In the genomic region with DNA sequence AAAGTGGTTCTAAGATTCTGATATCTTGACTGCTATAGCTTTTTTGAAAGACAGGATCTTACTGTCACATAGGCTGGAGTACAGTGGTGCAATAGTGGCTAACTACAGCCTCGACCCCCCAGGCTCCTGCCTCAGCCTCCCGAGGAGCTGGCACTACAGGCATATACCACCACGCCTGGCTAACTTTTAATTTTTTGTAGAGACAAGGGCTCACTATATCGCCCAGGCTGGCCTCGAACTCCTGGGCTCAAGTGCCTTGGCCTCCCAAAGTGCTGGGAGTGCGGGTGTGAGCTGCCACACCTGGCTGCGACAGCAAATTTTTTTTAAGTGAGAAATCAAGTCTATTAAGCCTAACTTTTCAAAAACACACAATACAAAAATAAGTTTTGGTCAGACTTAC, we compare ENCODE assay signal across 18 cellular contexts.
A peak's percentile ranks its signal among the peaks of the same experiment; 100 is the strongest.
DNase-seq lines count a peak whose midpoint lies in the region; ATAC-seq, FAIRE-seq and TF ChIP-seq lines count a peak whose summit lies in the region.
"Had no signal": no experiment of that assay in that cellular context is flagged by ENCODE, and none has a peak within 500 bp of the region (broad histone marks: within the 10 kb centered on the region; RNA-seq: fewer than 3 reads in every experiment).

No MANE protein-coding gene starts in this region.

- H3K79me2 ChIP-seq in HepG2 (ENCODE audit: insufficient read depth, low read length), result peaks cover 88% of the 10 kb centered on the region

- TF ChIP-seq POLR2A in HepG2 (IDR thresholded peaks at IDR 0.05; ENCODE audit: insufficient read depth in 1 of 2, low read depth in 2 of 2, low read length in 2 of 2), result no peak

- peak overlapping the region; percentile 35 for H3K27ac ChIP-seq in HepG2 (ENCODE audit: extremely low read length, insufficient read depth, low read length)
- H3K27ac ChIP-seq: parathyroid adenoma had no signal

- H3K4me1 Mint-ChIP-seq in Caco-2 (ENCODE audit: low read depth, unreplicated experiment), result peaks cover 53% of the 10 kb centered on the region
- H3K4me1 Mint-ChIP-seq in T-cell, result peaks cover 57 to 65% (median 57%) of the 10 kb centered on the region in 3 donors
- H3K4me1 Mint-ChIP-seq in stimulated activated effector memory CD8-positive, alpha-beta T cell treated with anti-CD3 and anti-CD28 coated beads, Interleukin-12 subunit alpha, Interleukin-12 subunit beta, amount 100 ng/mL, for 72 hours, result peaks cover 48% of the 10 kb centered on the region

- POLR2A ChIA-PET in Caco-2 (lab: Charles Lee), result no interaction called here
- POLR2A ChIA-PET in T-cell (lab: Charles Lee), result interaction anchor here in 1 of 2 donors (0.6 kb wide), 1 partner anchor 1155 kb away, joined by 4 read pairs; no protein-coding TSS in a partner anchor
- POLR2A ChIA-PET in HepG2 (lab: Yijun Ruan, JAX), result no interaction called here

- H3K27ac Mint-ChIP-seq in Caco-2 (ENCODE audit: unreplicated experiment), result peak overlapping the region; percentile 93
- H3K27ac Mint-ChIP-seq in T-cell, result peak overlapping the region; percentile 19 to 97
- peak overlapping the region; percentile 89 for H3K27ac Mint-ChIP-seq in stimulated activated effector memory CD8-positive, alpha-beta T cell treated with anti-CD3 and anti-CD28 coated beads, Interleukin-12 subunit alpha, Interleukin-12 subunit beta, amount 100 ng/mL, for 72 hours

- in situ Hi-C loops in HepG2 (cut with HindIII; ENCODE audit: extremely low pct_ligation_motif_present, low pct_unique_long_range_greater_than_20kb), result no loop called here

- peak in 1 of 2 experiments; percentile 32 for DNase-seq in Caco-2
- DNase-seq in T-cell, result no peak
- DNase-seq in HepG2 (ENCODE audit: low spot score), result no peak
- DNase-seq in stimulated activated effector memory CD8-positive, alpha-beta T cell treated with anti-CD3 and anti-CD28 coated beads, Interleukin-12 subunit alpha, Interleukin-12 subunit beta, amount 100 ng/mL, for 72 hours (ENCODE audit: low spot score in 2 of 2), result no peak
- no peak for DNase-seq in NCI-H226
- DNase-seq in glomerular visceral epithelial cell (ENCODE audit: extremely low spot score), result no peak
- DNase-seq: activated CD4-positive, alpha-beta T cell treated with anti-CD3 and anti-CD28 coated beads for 1 hour; activated gamma-delta T cell; AML-193; midbrain; NCI-H1417 treated with DMSO at 0.1 percent for 48 hours; NCI-H774; PC-3; T-helper 9 cell had no signal

- H3K9ac ChIP-seq in HepG2 (ENCODE audit: insufficient read depth, low read depth, low read length), result no peak overlapping the region
- H3K9ac ChIP-seq: parathyroid adenoma had no signal

- H3K4me3 Mint-ChIP-seq in Caco-2 (ENCODE audit: unreplicated experiment) (no peak overlapping the region), T-cell (peak overlapping the region in 1 of 3 donors; percentile 45)
- no peak overlapping the region for H3K4me3 Mint-ChIP-seq in stimulated activated effector memory CD8-positive, alpha-beta T cell treated with anti-CD3 and anti-CD28 coated beads, Interleukin-12 subunit alpha, Interleukin-12 subunit beta, amount 100 ng/mL, for 72 hours

- peaks cover 9% of the 10 kb centered on the region; the same call in 1 of the 2 replicates for H3K36me3 ChIP-seq in Caco-2 (ENCODE audit: control insufficient read depth, insufficient read depth, low read length)
- H3K36me3 ChIP-seq in HepG2 (replicated peaks in 1 of 2; ENCODE audit: control insufficient read depth in 1 of 2, insufficient read depth in 2 of 2, low read length in 2 of 2), result peaks cover 0 to 9% of the 10 kb centered on the region in 2 experiments; a peak in 2 of 5 replicates

- ATAC-seq in T-cell (replicated peaks in 1 of 4) (no peak), HepG2 (no peak), GM21717 (IDR thresholded peaks at IDR 0.05; ENCODE audit: unreplicated experiment) (no peak)
- no peak for ATAC-seq in stimulated activated effector memory CD8-positive, alpha-beta T cell treated with anti-CD3 and anti-CD28 coated beads, Interleukin-12 subunit alpha, Interleukin-12 subunit beta, amount 100 ng/mL, for 72 hours
- ATAC-seq: PC-3 had no signal

- peaks cover 25% of the 10 kb centered on the region for H3K36me3 Mint-ChIP-seq in Caco-2 (ENCODE audit: insufficient read depth, unreplicated experiment)
- peaks cover 1% of the 10 kb centered on the region for H3K36me3 Mint-ChIP-seq in T-cell
- peaks cover 4% of the 10 kb centered on the region for H3K36me3 Mint-ChIP-seq in stimulated activated effector memory CD8-positive, alpha-beta T cell treated with anti-CD3 and anti-CD28 coated beads, Interleukin-12 subunit alpha, Interleukin-12 subunit beta, amount 100 ng/mL, for 72 hours

- no TSS peak for BruUV-seq in Caco-2 (replicated peaks; lab: Mats Ljungman, UMichigan)
- no TSS peak for BruUV-seq in HepG2 (replicated peaks; lab: Mats Ljungman, UMichigan)

- H3K4me3 ChIP-seq in Caco-2 (ENCODE audit: low read depth, low read length) (no peak overlapping the region), HepG2 (replicated peaks in 1 of 3; ENCODE audit: insufficient read depth in 1 of 3, low read depth in 2 of 3, low read length in 3 of 3) (no peak overlapping the region)

- H3K9me3 Mint-ChIP-seq in Caco-2 (ENCODE audit: unreplicated experiment), result no peaks in the 10 kb centered on the region
- H3K9me3 Mint-ChIP-seq in T-cell, result no peaks in the 10 kb centered on the region
- H3K9me3 Mint-ChIP-seq in stimulated activated effector memory CD8-positive, alpha-beta T cell treated with anti-CD3 and anti-CD28 coated beads, Interleukin-12 subunit alpha, Interleukin-12 subunit beta, amount 100 ng/mL, for 72 hours, result no peaks in the 10 kb centered on the region

- H3K9me3 ChIP-seq in Caco-2 (no peaks in the 10 kb centered on the region), HepG2 (ENCODE audit: low read length) (no peaks in the 10 kb centered on the region)

- H3K27me3 Mint-ChIP-seq in Caco-2 (ENCODE audit: insufficient read depth, unreplicated experiment) (no peaks in the 10 kb centered on the region), T-cell (no peaks in the 10 kb centered on the region)

- H3K27me3 ChIP-seq in Caco-2 (replicated peaks; ENCODE audit: control insufficient read depth, insufficient read depth, low read length), result no peaks in the 10 kb centered on the region
- H3K27me3 ChIP-seq in HepG2 (ENCODE audit: control insufficient read depth in 1 of 2, insufficient read depth in 2 of 2, low read length in 2 of 2), result no peaks in the 10 kb centered on the region

- no peak overlapping the region for H3K4me2 ChIP-seq in HepG2 (ENCODE audit: low read depth, low read length)

- H4K20me1 ChIP-seq in HepG2 (ENCODE audit: insufficient read depth, low read length), result peaks cover 61% of the 10 kb centered on the region

- 95% methylated on average over 7 of the region's 7 CpGs for WGBS in HepG2 (ENCODE audit: low lambda C conversion rate)

- FAIRE-seq in HepG2 (lab: Jason Lieb, UNC), result no peak
- FAIRE-seq: colon, HTR-8/SVneo had no signal

- TF ChIP-seq CTCF in Caco-2 (IDR thresholded peaks at IDR 0.05; ENCODE audit: insufficient read depth in 1 of 2, low read depth in 1 of 2, low read length in 1 of 2, severe bottlenecking in 1 of 2, unreplicated experiment in 1 of 2) (no peak), HepG2 (CRISPR knock-in tag; IDR thresholded peaks at IDR 0.05) (no peak)

- CTCF ChIA-PET in Caco-2 (lab: Charles Lee), result no interaction called here
- CTCF ChIA-PET in T-cell (lab: Charles Lee), result no interaction called here
- CTCF ChIA-PET in HepG2 (lab: Yijun Ruan, JAX; ENCODE audit: low intra/inter-chr PET ratio, low total read pairs), result no interaction called here

- H2AFZ ChIP-seq in HepG2 (ENCODE audit: low read length), result no peak overlapping the region
- H2AFZ ChIP-seq: parathyroid adenoma had no signal

- intact Hi-C loops in Caco-2 (cut with micrococcal nuclease; ENCODE audit: unreplicated experiment) (loop anchor here (5.0 kb wide), 1 partner anchor 104 kb away; no protein-coding TSS in a partner anchor), HepG2 (cut with micrococcal nuclease; ENCODE audit: unreplicated experiment) (no loop called here)

- no peak for TF ChIP-seq RAD21 in HepG2 (CRISPR knock-in tag; IDR thresholded peaks at IDR 0.05)

- H3K4me1 ChIP-seq in Caco-2 (peaks cover 72% of the 10 kb centered on the region), HepG2 (ENCODE audit: insufficient read depth, low read length) (peaks cover 87% of the 10 kb centered on the region)

- no peak for TF ChIP-seq EP300 in HepG2 (IDR thresholded peaks at IDR 0.05; ENCODE audit: low read depth in 2 of 2, low read length in 2 of 2)
- TF ChIP-seq EP300 in HepG2 (CRISPR knock-in tag; IDR thresholded peaks at IDR 0.05; ENCODE audit: borderline replicate concordance), result no peak

TF ChIP-seq in HepG2, 621 proteins besides CTCF, POLR2A, EP300 and RAD21:
- TF ChIP-seq ASH2L (IDR thresholded peaks at IDR 0.05; ENCODE audit: insufficient read length, low read depth, low read length) (peak; percentile 10), NCOR1 (IDR thresholded peaks at IDR 0.05; ENCODE audit: borderline replicate concordance, low read length) (no peak), IRX3 (CRISPR knock-in tag; IDR thresholded peaks at IDR 0.05; ENCODE audit: borderline replicate concordance, low read depth) (no peak), BORCS8-MEF2B (CRISPR knock-in tag; IDR thresholded peaks at IDR 0.05) (0 out of 2 replicates have a peak, but pooled peaks have one; percentile 22), ARID2 (CRISPR knock-in tag; IDR thresholded peaks at IDR 0.05; ENCODE audit: borderline replicate concordance) (no peak)
- TF ChIP-seq, protein P1, sequence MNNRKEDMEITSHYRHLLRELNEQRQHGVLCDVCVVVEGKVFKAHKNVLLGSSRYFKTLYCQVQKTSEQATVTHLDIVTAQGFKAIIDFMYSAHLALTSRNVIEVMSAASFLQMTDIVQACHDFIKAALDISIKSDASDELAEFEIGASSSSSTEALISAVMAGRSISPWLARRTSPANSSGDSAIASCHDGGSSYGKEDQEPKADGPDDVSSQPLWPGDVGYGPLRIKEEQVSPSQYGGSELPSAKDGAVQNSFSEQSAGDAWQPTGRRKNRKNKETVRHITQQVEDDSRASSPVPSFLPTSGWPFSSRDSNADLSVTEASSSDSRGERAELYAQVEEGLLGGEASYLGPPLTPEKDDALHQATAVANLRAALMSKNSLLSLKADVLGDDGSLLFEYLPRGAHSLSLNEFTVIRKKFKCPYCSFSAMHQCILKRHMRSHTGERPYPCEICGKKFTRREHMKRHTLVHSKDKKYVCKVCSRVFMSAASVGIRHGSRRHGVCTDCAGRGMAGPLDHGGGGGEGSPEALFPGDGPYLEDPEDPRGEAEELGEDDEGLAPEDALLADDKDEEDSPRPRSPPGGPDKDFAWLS (CRISPR knock-in tag; IDR thresholded peaks at IDR 0.05; ENCODE audit: borderline replicate concordance), result 0 out of 2 replicates have a peak, but pooled peaks have one; percentile 33
